In the genomic region with DNA sequence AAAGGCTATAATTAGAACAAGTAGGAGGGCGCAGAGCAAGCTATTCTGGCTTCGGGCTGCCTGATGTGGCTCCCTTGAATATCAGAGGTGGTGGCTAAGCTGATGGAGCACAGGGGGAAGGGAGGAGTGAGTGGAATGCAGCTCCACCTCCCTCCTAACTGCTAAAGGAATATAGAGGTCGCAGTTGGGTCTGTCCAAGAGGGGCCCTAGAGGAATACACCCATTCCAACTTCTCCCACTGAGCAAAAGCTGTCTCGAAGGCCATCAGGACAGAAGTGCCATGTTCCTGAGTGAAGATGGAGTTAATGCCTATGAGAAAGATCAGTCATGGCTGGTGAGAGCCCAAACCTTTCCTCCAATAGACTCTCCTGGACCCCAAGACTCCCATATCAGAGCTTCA, we compare ENCODE assay signal across 9 cellular contexts. TPM values are rescaled to one million over a fixed set of nuclear protein-coding genes. Genes with fewer than 3 reads are reported as not detected.
"Had no signal": no experiment of that assay in that cellular context is flagged by ENCODE, and none has a peak within 500 bp of the region (broad histone marks: within the 10 kb centered on the region; RNA-seq: fewer than 3 reads in every experiment).

No MANE protein-coding gene starts in this region.

- H3K4me3 ChIP-seq: GM23248 had no signal

- H3K4me3 Mint-ChIP-seq: H9, IgD-negative memory B cell had no signal

- H3K27ac ChIP-seq: GM23248, HL-60, KMS-11 had no signal

- H3K27ac Mint-ChIP-seq: H9 had no signal

- H3K9me3 Mint-ChIP-seq: H9 had no signal

- ATAC-seq: HepG2 had no signal

- H3K4me1 Mint-ChIP-seq: H9 had no signal

- DNase-seq: GM23248, H9, HCEC 1CT, KBM-7 had no signal

- H2AFZ ChIP-seq: GM23248 had no signal

- H3K36me3 Mint-ChIP-seq: IgD-negative memory B cell had no signal

- H3K4me2 ChIP-seq: KMS-11 had no signal

RNA-seq across cellular contexts. Expression of gene MARCO, which starts 32.8 kb away (rescaled TPM):
- total RNA-seq: GM23248, H1, H9, HepG2 had no signal
- polyA plus RNA-seq: GM23248, H1, HepG2, IgD-negative memory B cell had no signal
